ENCODE assay signal across 9 cellular contexts in the genomic region with DNA sequence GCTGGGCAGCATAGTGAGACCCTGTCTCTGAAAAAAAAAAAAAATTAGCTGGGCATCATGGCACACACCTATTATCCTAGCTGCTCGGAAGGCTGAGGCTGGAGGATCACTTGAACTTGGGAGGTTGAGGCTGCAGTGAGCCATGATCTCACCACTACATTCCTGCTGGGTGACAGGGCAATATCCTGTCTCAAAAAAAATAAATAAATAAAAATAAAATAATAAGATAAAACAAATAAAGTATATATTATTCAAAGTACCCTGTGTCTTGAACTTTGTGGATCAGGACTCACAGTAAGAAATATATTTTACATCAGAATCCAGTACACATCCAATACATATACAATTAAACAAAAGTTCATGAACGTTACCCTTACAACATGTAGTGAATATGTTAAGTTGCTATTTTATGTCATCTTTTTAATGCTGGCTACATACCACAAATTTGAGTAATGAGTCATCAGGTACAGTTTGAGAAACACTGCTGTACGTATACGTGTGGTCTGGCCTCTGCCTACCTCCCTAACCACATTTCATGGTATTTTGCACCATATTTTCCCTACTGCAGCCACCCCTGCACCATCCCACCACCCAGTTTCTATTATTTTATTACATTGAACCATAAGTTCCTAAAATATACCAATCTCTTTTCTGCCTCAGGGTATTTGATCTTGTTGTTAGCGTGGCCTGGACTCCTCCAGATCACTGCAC. TPM values are rescaled to one million over a fixed set of nuclear protein-coding genes. Genes with fewer than 3 reads are reported as not detected.
A peak's percentile ranks its signal among the peaks of the same experiment; 100 is the strongest.
DNase-seq lines count a peak whose midpoint lies in the region; ATAC-seq and TF ChIP-seq lines count a peak whose summit lies in the region.
"Had no signal": no experiment of that assay in that cellular context is flagged by ENCODE, and none has a peak within 500 bp of the region (broad histone marks: within the 10 kb centered on the region; RNA-seq: fewer than 3 reads in every experiment).

No MANE protein-coding gene starts in this region.

- POLR2A ChIA-PET in CD4-positive, alpha-beta T cell (lab: Charles Lee), result no interaction called here

- no peaks in the 10 kb centered on the region for H3K36me3 Mint-ChIP-seq in CD4-positive, alpha-beta T cell (ENCODE audit: low read depth)
- peaks cover 4% of the 10 kb centered on the region for H3K36me3 Mint-ChIP-seq in type B pancreatic cell

- intact Hi-C loops in CD4-positive, alpha-beta T cell (cut with DNase I, micrococcal nuclease), result loop anchor here (10.0 kb wide), 3 partner anchors 342 to 1648 kb away; a partner anchor contains a TSS
- intact Hi-C loops in Right ventricle myocardium superior (cut with DNase I), result no loop called here

- no peak for ATAC-seq in CD4-positive, alpha-beta T cell (ENCODE audit: poor library complexity)
- ATAC-seq in HG03571 (IDR thresholded peaks at IDR 0.05; ENCODE audit: unreplicated experiment) (no peak), Right ventricle myocardium superior (ENCODE audit: poor library complexity) (no peak)

- no peaks in the 10 kb centered on the region for H3K27me3 ChIP-seq in CD4-positive, alpha-beta T cell (ENCODE audit: control insufficient read depth, insufficient read depth, low read length)
- H3K27me3 ChIP-seq: neutrophil had no signal

- in situ Hi-C loops in astrocyte of the cerebellum (cut with HindIII; ENCODE audit: low sequenced_read_pairs), result no loop called here

- H3K27ac ChIP-seq in CD4-positive, alpha-beta T cell (ENCODE audit: low read depth, low read length), result no peak overlapping the region
- H3K27ac ChIP-seq: neutrophil had no signal

- H3K4me1 Mint-ChIP-seq in CD4-positive, alpha-beta T cell (ENCODE audit: low read depth), result peaks cover 16% of the 10 kb centered on the region
- H3K4me1 Mint-ChIP-seq in type B pancreatic cell (ENCODE audit: unreplicated experiment), result no peaks in the 10 kb centered on the region

- H3K27me3 Mint-ChIP-seq in CD4-positive, alpha-beta T cell, result no peaks in the 10 kb centered on the region
- no peaks in the 10 kb centered on the region for H3K27me3 Mint-ChIP-seq in type B pancreatic cell

- peak; percentile 6 for DNase-seq in stimulated activated CD8-positive, alpha-beta memory T cell treated with anti-CD3 and anti-CD28 coated beads, Interleukin-4, amount 100 ng/mL, for 24 hours (ENCODE audit: low read depth)
- DNase-seq in stimulated activated CD8-positive, alpha-beta memory T cell treated with anti-CD3 and anti-CD28 coated beads, Interleukin-4, amount 100 ng/mL, for 48 hours, result no peak
- DNase-seq in HS-27A (ENCODE audit: low read depth) (peak; percentile 77), astrocyte of the cerebellum (ENCODE audit: low read depth) (peak; percentile 90), type B pancreatic cell (ENCODE audit: extremely low spot score, unreplicated experiment) (no peak), Right ventricle myocardium superior (no peak)
- DNase-seq in CD4-positive, alpha-beta T cell, result no peak

- TF ChIP-seq CTCF in astrocyte of the cerebellum (IDR thresholded peaks at IDR 0.05; ENCODE audit: low read depth, low read length, missing control alignments), result no peak
- no peak for TF ChIP-seq CTCF in CD4-positive, alpha-beta T cell (IDR thresholded peaks at IDR 0.05)
- TF ChIP-seq CTCF in type B pancreatic cell (conservative IDR thresholded peaks at IDR 0.05), result no peak

- no peak overlapping the region for H3K27ac Mint-ChIP-seq in CD4-positive, alpha-beta T cell
- no peak overlapping the region for H3K27ac Mint-ChIP-seq in type B pancreatic cell

- H3K9me3 ChIP-seq in CD4-positive, alpha-beta T cell (ENCODE audit: control insufficient read depth, low read length), result no peaks in the 10 kb centered on the region
- H3K9me3 ChIP-seq: neutrophil had no signal

- CTCF ChIA-PET in CD4-positive, alpha-beta T cell (lab: Charles Lee), result interaction anchor here (3.9 kb wide), 1 partner anchor 15 kb away, joined by 13 read pairs; no protein-coding TSS in a partner anchor

- no peak overlapping the region for H3K4me3 Mint-ChIP-seq in CD4-positive, alpha-beta T cell
- H3K4me3 Mint-ChIP-seq in type B pancreatic cell, result no peak overlapping the region

- no peaks in the 10 kb centered on the region for H3K9me3 Mint-ChIP-seq in CD4-positive, alpha-beta T cell
- H3K9me3 Mint-ChIP-seq in type B pancreatic cell, result peaks cover 5% of the 10 kb centered on the region

- no peak overlapping the region for H3K4me3 ChIP-seq in astrocyte of the cerebellum (ENCODE audit: low read depth, low read length)

RNA-seq across cellular contexts. Expression of a gene that starts 4.4 kb away (rescaled TPM):
- total RNA-seq in CD4-positive, alpha-beta T cell, result 1 to 10 TPM; 7.2 to 8.3 TPM
- total RNA-seq in type B pancreatic cell (ENCODE audit: low replicate concordance), result 13.5 and 25.9 TPM in 2 replicates
- total RNA-seq in Right ventricle myocardium superior, result 10.6 TPM

RNA-seq across cellular contexts. Expression of a gene that starts 4.8 kb away (rescaled TPM):
- 10 to 100 TPM; 10.0 to 10.6 TPM for total RNA-seq in CD4-positive, alpha-beta T cell
- 20.3 and 21.7 TPM in 2 replicates for total RNA-seq in type B pancreatic cell (ENCODE audit: low replicate concordance)
- 24.0 TPM for total RNA-seq in Right ventricle myocardium superior

Comparison
In these comparisons a context has a peak if more than half of its experiments do, and no peak if none do; other contexts are left out.
1. DNase-seq: peak in stimulated activated CD8-positive, alpha-beta memory T cell treated with anti-CD3 and anti-CD28 coated beads, Interleukin-4, amount 100 ng/mL, for 24 hours (single experiment), HS-27A (single experiment) and astrocyte of the cerebellum (single experiment); none in stimulated activated CD8-positive, alpha-beta memory T cell treated with anti-CD3 and anti-CD28 coated beads, Interleukin-4, amount 100 ng/mL, for 48 hours (single experiment), CD4-positive, alpha-beta T cell (0 of 10), type B pancreatic cell (single experiment) and Right ventricle myocardium superior (single experiment).